Comparison of ENCODE assay signal across 8 cellular contexts in the genomic region with DNA sequence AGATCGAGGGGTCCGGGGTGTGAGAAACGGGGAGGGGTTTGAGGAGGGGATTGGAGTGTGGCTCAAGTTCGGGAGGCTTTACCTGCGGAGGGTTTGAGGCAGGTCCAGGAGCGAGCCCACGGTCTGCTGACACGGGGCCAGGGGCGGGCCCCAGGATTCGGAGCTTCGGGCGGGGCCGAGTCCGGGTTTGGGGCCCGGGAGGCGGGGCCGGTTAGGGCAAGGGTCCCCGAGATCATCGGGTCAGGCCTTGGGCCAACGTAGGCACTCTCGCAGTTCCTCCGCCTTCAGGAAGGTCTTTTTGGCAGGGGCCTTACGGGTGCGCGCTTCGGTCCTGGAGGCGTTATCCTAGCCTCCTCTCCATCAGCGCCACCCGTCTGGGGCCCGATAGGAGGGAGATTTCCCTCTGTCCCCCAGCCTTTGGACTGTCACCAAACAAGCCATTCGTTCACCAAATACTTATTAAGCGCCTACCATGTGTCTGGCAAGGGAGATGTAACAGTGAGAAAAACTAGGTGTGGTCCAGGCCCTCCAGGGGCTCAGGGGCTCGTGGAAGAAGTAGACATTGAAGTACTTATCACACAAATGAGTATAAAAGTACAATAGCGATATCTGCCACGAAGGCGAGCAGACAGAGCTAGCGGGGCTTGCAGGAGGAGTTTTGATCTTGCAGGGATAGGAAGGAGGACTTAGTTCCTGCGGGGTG.
DNase-seq lines count a peak whose midpoint lies in the region; ATAC-seq and TF ChIP-seq lines count a peak whose summit lies in the region.
"Not testable (repeated sequence)": the region's sequence is repeated elsewhere in the genome, so short reads cannot be mapped to it uniquely, and the experiment has no call there.

No MANE protein-coding gene starts in this region.

- not testable (repeated sequence) for H3K4me1 Mint-ChIP-seq in Caco-2 (ENCODE audit: low read depth, unreplicated experiment)
- peaks cover 21% of the 10 kb centered on the region for H3K4me1 Mint-ChIP-seq in activated CD4-positive, alpha-beta T cell treated with anti-CD3 and anti-CD28 coated beads, Interleukin-2, amount 10 ng/mL, durations not matched to agents 7 days and 5 days

- H3K23ac ChIP-seq in mesendoderm (ENCODE audit: low read length), result not testable (repeated sequence)

- H3K4me3 ChIP-seq in Caco-2 (ENCODE audit: low read depth, low read length) (peak overlapping the region; percentile 25), Loucy (ENCODE audit: low read length, poor library complexity, severe bottlenecking) (peak overlapping the region; percentile 77), brain microvascular endothelial cell (ENCODE audit: low read depth, low read length) (peak overlapping the region; percentile 60), fibroblast of the aortic adventitia (ENCODE audit: low read depth, low read length) (peak overlapping the region; percentile 58), rectal smooth muscle tissue (ENCODE audit: low read length) (peak overlapping the region; percentile 65), upper lobe of right lung (peak overlapping the region; percentile 77)
- not testable (repeated sequence) for H3K4me3 ChIP-seq in mesendoderm (ENCODE audit: low read length)

- no CpG with 5 or more reads among the region's 38 CpGs for WGBS in mesendoderm (ENCODE audit: extremely low coverage, insufficient coverage, low lambda C conversion rate)

- not testable (repeated sequence) for H3K9me3 Mint-ChIP-seq in Caco-2 (ENCODE audit: unreplicated experiment); activated CD4-positive, alpha-beta T cell treated with anti-CD3 and anti-CD28 coated beads, Interleukin-2, amount 10 ng/mL, durations not matched to agents 7 days and 5 days

- CTCF ChIA-PET in Caco-2 (lab: Charles Lee), result interaction anchor here (0.6 to 0.9 kb wide), 3 partner anchors 14 to 947 kb away, joined by 3 to 5 read pairs (median 5); no protein-coding TSS in a partner anchor
- CTCF ChIA-PET in activated CD4-positive, alpha-beta T cell treated with anti-CD3 and anti-CD28 coated beads, Interleukin-2, amount 10 ng/mL, durations not matched to agents 7 days and 5 days (lab: Charles Lee), result not testable (repeated sequence)

- BruUV-seq in Caco-2 (replicated peaks; lab: Mats Ljungman, UMichigan), result TSS peak; percentile 40

- H3K27ac ChIP-seq in brain microvascular endothelial cell; mesendoderm (ENCODE audit: low read depth, low read length): not testable (repeated sequence)
- H3K27ac ChIP-seq in rectal smooth muscle tissue (ENCODE audit: low read depth, low read length) (peak overlapping the region; percentile 77), upper lobe of right lung (peak overlapping the region; percentile 51)

- peak overlapping the region; percentile 56 for H3K56ac ChIP-seq in mesendoderm (ENCODE audit: low read length)

- H3K27me3 ChIP-seq in Caco-2 (replicated peaks; ENCODE audit: control insufficient read depth, insufficient read depth, low read length); Loucy (ENCODE audit: insufficient read depth, low read length, poor library complexity, severe bottlenecking); brain microvascular endothelial cell (replicated peaks); mesendoderm (ENCODE audit: insufficient read depth, low read length, poor library complexity); rectal smooth muscle tissue (ENCODE audit: control insufficient read depth, insufficient read depth, low read length); upper lobe of right lung: not testable (repeated sequence)

- not testable (repeated sequence) for H3K9me2 ChIP-seq in Loucy (replicated peaks; ENCODE audit: low read depth, low read length)

- H2BK120ac ChIP-seq in mesendoderm (ENCODE audit: low read depth, low read length), result not testable (repeated sequence)

- H4K20me1 ChIP-seq in Loucy (ENCODE audit: insufficient read depth, low read length, poor library complexity, severe bottlenecking), result not testable (repeated sequence)

- H3K4me1 ChIP-seq in Caco-2; Loucy (ENCODE audit: insufficient read depth, low read length, poor library complexity, severe bottlenecking); mesendoderm (ENCODE audit: control insufficient read depth, low read depth, low read length); rectal smooth muscle tissue (ENCODE audit: control insufficient read depth, insufficient read depth, low read length); upper lobe of right lung: not testable (repeated sequence)

- intact Hi-C loops in Caco-2 (cut with micrococcal nuclease; ENCODE audit: unreplicated experiment); upper lobe of right lung (cut with DNase I): not testable (repeated sequence)

- H2BK5ac ChIP-seq in mesendoderm (ENCODE audit: low read length), result not testable (repeated sequence)

- ATAC-seq in upper lobe of right lung, result not testable (repeated sequence)

- H3K18ac ChIP-seq in mesendoderm (ENCODE audit: low read length), result not testable (repeated sequence)

- not testable (repeated sequence) for H3K4ac ChIP-seq in mesendoderm (ENCODE audit: low read depth, low read length)

- not testable (repeated sequence) for TF ChIP-seq CTCF in Caco-2 (IDR thresholded peaks at IDR 0.05; ENCODE audit: insufficient read depth in 1 of 2, low read depth in 1 of 2, low read length in 1 of 2, severe bottlenecking in 1 of 2, unreplicated experiment in 1 of 2); Loucy (conservative IDR thresholded peaks at IDR 0.05; ENCODE audit: low read length); brain microvascular endothelial cell (IDR thresholded peaks at IDR 0.05; ENCODE audit: low read depth, low read length, missing control alignments); fibroblast of the aortic adventitia (IDR thresholded peaks at IDR 0.05; ENCODE audit: insufficient read depth, low read length); upper lobe of right lung (IDR thresholded peaks at IDR 0.05)

- not testable (repeated sequence) for H3K9me3 ChIP-seq in Caco-2; Loucy (ENCODE audit: insufficient read depth, low read depth, low read length); upper lobe of right lung

- POLR2A ChIA-PET in Caco-2 (lab: Charles Lee), result interaction anchor here (0.6 kb wide), 1 partner anchor 464 kb away, joined by 7 read pairs; no protein-coding TSS in a partner anchor
- POLR2A ChIA-PET in activated CD4-positive, alpha-beta T cell treated with anti-CD3 and anti-CD28 coated beads, Interleukin-2, amount 10 ng/mL, durations not matched to agents 7 days and 5 days (lab: Charles Lee), result not testable (repeated sequence)

- H3K9ac ChIP-seq in Loucy (ENCODE audit: low read depth, low read length, poor library complexity, severe bottlenecking); rectal smooth muscle tissue (ENCODE audit: low read length): not testable (repeated sequence)
- H3K9ac ChIP-seq in mesendoderm (ENCODE audit: low read length), result peak overlapping the region; percentile 27

- H3K4me3 Mint-ChIP-seq in Caco-2 (ENCODE audit: unreplicated experiment), result peak overlapping the region; percentile 76
- peak overlapping the region; percentile 85 for H3K4me3 Mint-ChIP-seq in activated CD4-positive, alpha-beta T cell treated with anti-CD3 and anti-CD28 coated beads, Interleukin-2, amount 10 ng/mL, durations not matched to agents 7 days and 5 days

- H4K8ac ChIP-seq in mesendoderm (ENCODE audit: low read depth, low read length), result not testable (repeated sequence)

- H3K4me2 ChIP-seq in Loucy (ENCODE audit: low read depth, low read length, poor library complexity, severe bottlenecking), result peak overlapping the region; percentile 62
- H3K4me2 ChIP-seq in mesendoderm (ENCODE audit: low read length), result not testable (repeated sequence)

- not testable (repeated sequence) for H2BK15ac ChIP-seq in mesendoderm (replicated peaks; ENCODE audit: low read depth)

- not testable (repeated sequence) for H4K5ac ChIP-seq in mesendoderm (ENCODE audit: low read length)

- not testable (repeated sequence) for H3K36me3 Mint-ChIP-seq in Caco-2 (ENCODE audit: insufficient read depth, unreplicated experiment); activated CD4-positive, alpha-beta T cell treated with anti-CD3 and anti-CD28 coated beads, Interleukin-2, amount 10 ng/mL, durations not matched to agents 7 days and 5 days (ENCODE audit: low read depth)

- H2AK5ac ChIP-seq in mesendoderm (ENCODE audit: low read length), result not testable (repeated sequence)

- in situ Hi-C loops in brain microvascular endothelial cell (cut with HindIII; ENCODE audit: low pct_ligation_motif_present, low sequenced_read_pairs), result not testable (repeated sequence)

- H3K27ac Mint-ChIP-seq in Caco-2 (ENCODE audit: unreplicated experiment), result peak overlapping the region; percentile 79
- H3K27ac Mint-ChIP-seq in activated CD4-positive, alpha-beta T cell treated with anti-CD3 and anti-CD28 coated beads, Interleukin-2, amount 10 ng/mL, durations not matched to agents 7 days and 5 days, result peak overlapping the region; percentile 98

- H3K27me3 Mint-ChIP-seq in Caco-2 (ENCODE audit: insufficient read depth, unreplicated experiment); activated CD4-positive, alpha-beta T cell treated with anti-CD3 and anti-CD28 coated beads, Interleukin-2, amount 10 ng/mL, durations not matched to agents 7 days and 5 days: not testable (repeated sequence)

- not testable (repeated sequence) for H3K36me3 ChIP-seq in Caco-2 (ENCODE audit: control insufficient read depth, insufficient read depth, low read length); Loucy (ENCODE audit: insufficient read depth, low read length); brain microvascular endothelial cell (replicated peaks); mesendoderm (ENCODE audit: control insufficient read depth, insufficient read depth, low read length); rectal smooth muscle tissue (ENCODE audit: control insufficient read depth, insufficient read depth, low read length); upper lobe of right lung

- not testable (repeated sequence) for DNase-seq in Caco-2; activated CD4-positive, alpha-beta T cell treated with anti-CD3 and anti-CD28 coated beads, Interleukin-2, amount 10 ng/mL, durations not matched to agents 7 days and 5 days; brain microvascular endothelial cell; fibroblast of the aortic adventitia (ENCODE audit: low read depth); mesendoderm; upper lobe of right lung

- not testable (repeated sequence) for H3K79me2 ChIP-seq in Loucy (ENCODE audit: insufficient read depth, low read length); mesendoderm (ENCODE audit: control insufficient read depth, insufficient read depth, low read length)

- peak overlapping the region; percentile 83 for H2AFZ ChIP-seq in Loucy (ENCODE audit: low read length)

- not testable (repeated sequence) for H3K79me1 ChIP-seq in mesendoderm (ENCODE audit: low read length)

- H3F3A ChIP-seq in Loucy (ENCODE audit: low read depth), result not testable (repeated sequence)
